In genomic region chr1:64950284-64950809, GRCh38 we compare ENCODE assay signal across 9 cellular contexts. TPM values are rescaled to one million over a fixed set of nuclear protein-coding genes. Genes with fewer than 3 reads are reported as not detected.
DNase-seq lines count a peak whose midpoint lies in the region; ATAC-seq and TF ChIP-seq lines count a peak whose summit lies in the region.
"Had no signal": no experiment of that assay in that cellular context is flagged by ENCODE, and none has a peak within 500 bp of the region (broad histone marks: within the 10 kb centered on the region; RNA-seq: fewer than 3 reads in every experiment).

No MANE protein-coding gene starts in this region.

- H3K9me3 ChIP-seq in Panc1 (ENCODE audit: control insufficient read depth, insufficient read depth, low read depth, low read length): no peaks in the 10 kb centered on the region
- H3K9me3 ChIP-seq in HAP-1: no peaks in the 10 kb centered on the region

- CTCF ChIA-PET in activated naive CD4-positive, alpha-beta T cell treated with anti-CD3 and anti-CD28 coated beads for 36 hours (lab: Charles Lee): no interaction called here
- CTCF ChIA-PET in Panc1 (lab: Charles Lee): no interaction called here

- TF ChIP-seq CTCF in Panc1 (IDR thresholded peaks at IDR 0.05): no peak

- BruUV-seq in Panc1 (replicated peaks; lab: Mats Ljungman, UMichigan): no TSS peak

- H3K4me3 Mint-ChIP-seq in activated naive CD4-positive, alpha-beta T cell treated with anti-CD3 and anti-CD28 coated beads for 36 hours: no peak overlapping the region
- H3K4me3 Mint-ChIP-seq in central memory CD8-positive, alpha-beta T cell: peak overlapping the region; percentile 23
- peak overlapping the region; percentile 2 for H3K4me3 Mint-ChIP-seq in stimulated activated effector memory CD8-positive, alpha-beta T cell treated with anti-CD3 and anti-CD28 coated beads, Interleukin-12 subunit alpha, Interleukin-12 subunit beta, amount 100 ng/mL, for 72 hours

- peaks cover 45% of the 10 kb centered on the region for H3K4me1 ChIP-seq in Panc1 (ENCODE audit: control insufficient read depth, insufficient read depth, low read length)
- no peaks in the 10 kb centered on the region for H3K4me1 ChIP-seq in HAP-1

- H3K27ac ChIP-seq in Panc1 (ENCODE audit: low read length): peak overlapping the region; percentile 41

- POLR2A ChIA-PET in Panc1 (lab: Charles Lee): no interaction called here

- in situ Hi-C loops in Panc1 (cut with HindIII; ENCODE audit: low pct_unique_long_range_greater_than_20kb, low sequenced_read_pairs): no loop called here
- in situ Hi-C loops in HAP-1 (cut with MboI; ENCODE audit: low sequenced_read_pairs): no loop called here

- H3K27me3 ChIP-seq in Panc1 (ENCODE audit: control insufficient read depth, insufficient read depth, low read length) (no peaks in the 10 kb centered on the region), HAP-1 (ENCODE audit: low read depth) (no peaks in the 10 kb centered on the region)

- ATAC-seq in Panc1: 0 out of 2 replicates have a peak, but pooled peaks have one; percentile 36
- no peak for ATAC-seq in central memory CD8-positive, alpha-beta T cell (replicated peaks; ENCODE audit: extremely low read depth, poor library complexity, severe bottlenecking)
- no peak for ATAC-seq in stimulated activated effector memory CD8-positive, alpha-beta T cell treated with anti-CD3 and anti-CD28 coated beads, Interleukin-12 subunit alpha, Interleukin-12 subunit beta, amount 100 ng/mL, for 72 hours

- H3K27me3 Mint-ChIP-seq in activated naive CD4-positive, alpha-beta T cell treated with anti-CD3 and anti-CD28 coated beads for 36 hours (ENCODE audit: low read depth): no peaks in the 10 kb centered on the region
- H3K27me3 Mint-ChIP-seq in central memory CD8-positive, alpha-beta T cell: no peaks in the 10 kb centered on the region

- H3K36me3 ChIP-seq in Panc1 (ENCODE audit: control insufficient read depth, insufficient read depth, low read length) (no peaks in the 10 kb centered on the region), HAP-1 (replicated peaks) (no peaks in the 10 kb centered on the region)

- H3K9me3 Mint-ChIP-seq in activated naive CD4-positive, alpha-beta T cell treated with anti-CD3 and anti-CD28 coated beads for 36 hours: no peaks in the 10 kb centered on the region
- no peaks in the 10 kb centered on the region for H3K9me3 Mint-ChIP-seq in central memory CD8-positive, alpha-beta T cell
- H3K9me3 Mint-ChIP-seq in stimulated activated effector memory CD8-positive, alpha-beta T cell treated with anti-CD3 and anti-CD28 coated beads, Interleukin-12 subunit alpha, Interleukin-12 subunit beta, amount 100 ng/mL, for 72 hours: no peaks in the 10 kb centered on the region

- H3K4me1 Mint-ChIP-seq in activated naive CD4-positive, alpha-beta T cell treated with anti-CD3 and anti-CD28 coated beads for 36 hours (ENCODE audit: low read depth): peaks cover 75% of the 10 kb centered on the region
- peaks cover 62% of the 10 kb centered on the region for H3K4me1 Mint-ChIP-seq in central memory CD8-positive, alpha-beta T cell
- peaks cover 57% of the 10 kb centered on the region for H3K4me1 Mint-ChIP-seq in stimulated activated effector memory CD8-positive, alpha-beta T cell treated with anti-CD3 and anti-CD28 coated beads, Interleukin-12 subunit alpha, Interleukin-12 subunit beta, amount 100 ng/mL, for 72 hours

- intact Hi-C loops in activated naive CD4-positive, alpha-beta T cell treated with anti-CD3 and anti-CD28 coated beads for 36 hours (cut with micrococcal nuclease): no loop called here
- intact Hi-C loops in Panc1 (cut with micrococcal nuclease; ENCODE audit: unreplicated experiment): no loop called here

- no peaks in the 10 kb centered on the region for H3K36me3 Mint-ChIP-seq in activated naive CD4-positive, alpha-beta T cell treated with anti-CD3 and anti-CD28 coated beads for 36 hours (ENCODE audit: low read depth)
- peaks cover 2% of the 10 kb centered on the region for H3K36me3 Mint-ChIP-seq in central memory CD8-positive, alpha-beta T cell (ENCODE audit: insufficient read depth)
- no peaks in the 10 kb centered on the region for H3K36me3 Mint-ChIP-seq in stimulated activated effector memory CD8-positive, alpha-beta T cell treated with anti-CD3 and anti-CD28 coated beads, Interleukin-12 subunit alpha, Interleukin-12 subunit beta, amount 100 ng/mL, for 72 hours

- H3K4me3 ChIP-seq in Panc1 (ENCODE audit: low read depth in 2 of 2, low read length in 2 of 2): no peak overlapping the region
- H3K4me3 ChIP-seq in HAP-1: no peak overlapping the region

- no peak for DNase-seq in activated naive CD4-positive, alpha-beta T cell treated with anti-CD3 and anti-CD28 coated beads for 36 hours
- DNase-seq in activated naive CD4-positive, alpha-beta T cell (lab: John Stamatoyannopoulos, UW): no peak
- DNase-seq in Panc1 (ENCODE audit: low read depth, low spot score): no peak
- no peak for DNase-seq in central memory CD8-positive, alpha-beta T cell (ENCODE audit: low spot score in 2 of 2)
- no peak for DNase-seq in stimulated activated effector memory CD8-positive, alpha-beta T cell treated with anti-CD3 and anti-CD28 coated beads, Interleukin-12 subunit alpha, Interleukin-12 subunit beta, amount 100 ng/mL, for 72 hours (ENCODE audit: low spot score in 2 of 2)
- DNase-seq in HAP-1 (ENCODE audit: low spot score in 2 of 2): no peak
- DNase-seq in amygdala (lab: John Stamatoyannopoulos, UW): no peak
- DNase-seq in NCI-H2107 treated with DMSO at 0.1 percent for 48 hours (lab: John Stamatoyannopoulos, UW; ENCODE audit: unreplicated experiment): no peak
- DNase-seq: NCI-H146 had no signal

- H3K27ac Mint-ChIP-seq in activated naive CD4-positive, alpha-beta T cell treated with anti-CD3 and anti-CD28 coated beads for 36 hours: peak overlapping the region; percentile 87
- H3K27ac Mint-ChIP-seq in central memory CD8-positive, alpha-beta T cell (ENCODE audit: low read depth): no peak overlapping the region
- H3K27ac Mint-ChIP-seq in stimulated activated effector memory CD8-positive, alpha-beta T cell treated with anti-CD3 and anti-CD28 coated beads, Interleukin-12 subunit alpha, Interleukin-12 subunit beta, amount 100 ng/mL, for 72 hours: peak overlapping the region; percentile 68

RNA-seq across cellular contexts. Expression of gene JAK1, which starts 16.0 kb away (rescaled TPM):
- 100 to 1,000 TPM; 139 to 140 TPM for total RNA-seq in activated naive CD4-positive, alpha-beta T cell treated with anti-CD3 and anti-CD28 coated beads for 36 hours
- total RNA-seq in Panc1 (2021; ENCODE audit: unreplicated experiment): 138 TPM
- 67.5 TPM for polyA plus RNA-seq in Panc1 (2012; ENCODE audit: insufficient read length)
